11 cellular contexts compared by ENCODE assay signal in genomic region chr1:197761654-197762053, GRCh38. TPM values are rescaled to one million over a fixed set of nuclear protein-coding genes. Genes with fewer than 3 reads are reported as not detected.
A peak's percentile ranks its signal among the peaks of the same experiment; 100 is the strongest.
DNase-seq lines count a peak whose midpoint lies in the region; ATAC-seq and TF ChIP-seq lines count a peak whose summit lies in the region.
"Had no signal": no experiment of that assay in that cellular context is flagged by ENCODE, and none has a peak within 500 bp of the region (broad histone marks: within the 10 kb centered on the region; RNA-seq: fewer than 3 reads in every experiment).

No MANE protein-coding gene starts in this region.

- H3K4me3 ChIP-seq in prostate gland: no peak overlapping the region
- no peak overlapping the region for H3K4me3 ChIP-seq in uterus
- no peak overlapping the region for H3K4me3 ChIP-seq in smooth muscle cell
- H3K4me3 ChIP-seq: sigmoid colon had no signal

- TF ChIP-seq CTCF in activated B cell treated with CpG ODN at 0.5 μM for 24 hours (IDR thresholded peaks at IDR 0.05): no peak
- no peak for TF ChIP-seq CTCF in prostate gland (IDR thresholded peaks at IDR 0.05)
- no peak for TF ChIP-seq CTCF in uterus (IDR thresholded peaks at IDR 0.05)
- no peak for TF ChIP-seq CTCF in smooth muscle cell (IDR thresholded peaks at IDR 0.05; ENCODE audit: borderline replicate concordance, insufficient read depth, poor library complexity, severe bottlenecking)

- 54% methylated on average over 2 of the region's 2 CpGs for WGBS in prostate gland
- 47% methylated on average over 2 of the region's 2 CpGs for WGBS in smooth muscle cell (ENCODE audit: low lambda C conversion rate)

- no peaks in the 10 kb centered on the region for H3F3A ChIP-seq in smooth muscle cell (ENCODE audit: low read depth)

- no peaks in the 10 kb centered on the region for H3K4me1 ChIP-seq in prostate gland (replicated peaks)
- H3K4me1 ChIP-seq in uterus: no peaks in the 10 kb centered on the region
- no peaks in the 10 kb centered on the region for H3K4me1 ChIP-seq in smooth muscle cell (ENCODE audit: low read depth)

- H3K9me3 ChIP-seq in prostate gland (no peaks in the 10 kb centered on the region), uterus (no peaks in the 10 kb centered on the region), smooth muscle cell (replicated peaks; ENCODE audit: low read depth) (no peaks in the 10 kb centered on the region)
- H3K9me3 ChIP-seq: sigmoid colon had no signal

- H4K20me1 ChIP-seq in smooth muscle cell (ENCODE audit: low read depth): peaks cover 16% of the 10 kb centered on the region

- H2AFZ ChIP-seq in smooth muscle cell (ENCODE audit: low read depth): no peak overlapping the region

- peak; percentile 81 for DNase-seq in KG1 (lab: John Stamatoyannopoulos, UW)
- DNase-seq in activated B cell treated with CpG ODN at 0.5 μM for 24 hours: no peak
- DNase-seq in prostate gland (ENCODE audit: low spot score): no peak
- DNase-seq in uterus: no peak
- DNase-seq in smooth muscle cell (lab: John Stamatoyannopoulos, UW; ENCODE audit: unreplicated experiment): no peak
- DNase-seq in NCI-H2171 (lab: John Stamatoyannopoulos, UW): no peak
- DNase-seq: DMS 273 treated with DMSO at 0.1 percent for 48 hours, sigmoid colon had no signal

- POLR2A ChIA-PET in activated B cell treated with CpG ODN at 0.5 μM for 24 hours (lab: Charles Lee): interaction anchor here (0.9 to 1.6 kb wide), 2 partner anchors 10 to 14 kb away, joined by 7 to 12 read pairs; partner anchors contain the start of gene DENND1B

- no peak overlapping the region for H3K4me2 ChIP-seq in smooth muscle cell

- H3K4me1 Mint-ChIP-seq in activated B cell treated with CpG ODN at 0.5 μM for 24 hours: peaks cover 18% of the 10 kb centered on the region

- peak overlapping the region; percentile 45 for H3K4me3 Mint-ChIP-seq in activated B cell treated with CpG ODN at 0.5 μM for 24 hours
- H3K4me3 Mint-ChIP-seq: T-helper 1 cell treated with Interleukin-12 subunit alpha and Interleukin-12 subunit beta and Interleukin-4 antibody, amounts not matched to agents 30 μg/mL and 1 μg/mL, for 36 hours had no signal

- CTCF ChIA-PET in activated B cell treated with CpG ODN at 0.5 μM for 24 hours (lab: Charles Lee): no interaction called here

- H3K36me3 Mint-ChIP-seq in activated B cell treated with CpG ODN at 0.5 μM for 24 hours (ENCODE audit: low read depth): no peaks in the 10 kb centered on the region

- H3K27me3 ChIP-seq in prostate gland (replicated peaks; ENCODE audit: insufficient read depth) (no peaks in the 10 kb centered on the region), uterus (no peaks in the 10 kb centered on the region), smooth muscle cell (ENCODE audit: low read depth) (no peaks in the 10 kb centered on the region)
- H3K27me3 ChIP-seq: sigmoid colon had no signal

- H3K27ac Mint-ChIP-seq in activated B cell treated with CpG ODN at 0.5 μM for 24 hours: no peak overlapping the region
- H3K27ac Mint-ChIP-seq: T-helper 1 cell treated with Interleukin-12 subunit alpha and Interleukin-12 subunit beta and Interleukin-4 antibody, amounts not matched to agents 30 μg/mL and 1 μg/mL, for 36 hours had no signal

- no peaks in the 10 kb centered on the region for H3K27me3 Mint-ChIP-seq in activated B cell treated with CpG ODN at 0.5 μM for 24 hours

- H3K36me3 ChIP-seq in prostate gland (no peaks in the 10 kb centered on the region), uterus (no peaks in the 10 kb centered on the region), smooth muscle cell (ENCODE audit: low read depth) (no peaks in the 10 kb centered on the region)
- H3K36me3 ChIP-seq: sigmoid colon had no signal

- H3K9me3 Mint-ChIP-seq in activated B cell treated with CpG ODN at 0.5 μM for 24 hours: no peaks in the 10 kb centered on the region
- H3K9me3 Mint-ChIP-seq: T-helper 1 cell treated with Interleukin-12 subunit alpha and Interleukin-12 subunit beta and Interleukin-4 antibody, amounts not matched to agents 30 μg/mL and 1 μg/mL, for 36 hours had no signal

- intact Hi-C loops in activated B cell treated with CpG ODN at 0.5 μM for 24 hours (cut with micrococcal nuclease) (loop anchor here (1.0 to 5.0 kb wide), 2 partner anchors 14 to 34 kb away; partner anchors contain the start of gene DENND1B), prostate gland (cut with DNase I) (no loop called here), uterus (cut with DNase I; ENCODE audit: low total_unique reads) (no loop called here)

- H3K27ac ChIP-seq in prostate gland: no peak overlapping the region
- H3K27ac ChIP-seq in uterus: no peak overlapping the region
- no peak overlapping the region for H3K27ac ChIP-seq in smooth muscle cell (ENCODE audit: low read depth)
- H3K27ac ChIP-seq: sigmoid colon had no signal

- H3K9ac ChIP-seq in smooth muscle cell (ENCODE audit: low read depth): no peak overlapping the region

- H3K79me2 ChIP-seq in smooth muscle cell (ENCODE audit: low read depth): peaks cover 25% of the 10 kb centered on the region

- TF ChIP-seq POLR2A in prostate gland (IDR thresholded peaks at IDR 0.05) (no peak), uterus (IDR thresholded peaks at IDR 0.05) (no peak)

- ATAC-seq in GM18498 (IDR thresholded peaks at IDR 0.05; ENCODE audit: unreplicated experiment): peak; percentile 80
- peak; percentile 89 for ATAC-seq in GM21723 (IDR thresholded peaks at IDR 0.05; ENCODE audit: unreplicated experiment)
- ATAC-seq in activated B cell treated with CpG ODN at 0.5 μM for 24 hours (ENCODE audit: low read depth): peak; percentile 67

RNA-seq across cellular contexts. Expression of gene DENND1B, which starts 13.6 kb away (rescaled TPM):
- total RNA-seq in activated B cell treated with CpG ODN at 0.5 μM for 24 hours: 15.5 and 19.2 TPM in 2 replicates
- 10 to 100 TPM; 13.5 to 14.1 TPM for total RNA-seq in prostate gland
- 10 to 100 TPM in 3 of 4 donors, 1 to 10 TPM in 1; 1.8 to 37.5 (median 19.5) TPM for total RNA-seq in uterus
- total RNA-seq in smooth muscle cell: 22.0 and 43.2 TPM in 2 replicates
- 7.5 and 8.7 TPM in 2 replicates for polyA plus RNA-seq in smooth muscle cell
